In the genomic region with DNA sequence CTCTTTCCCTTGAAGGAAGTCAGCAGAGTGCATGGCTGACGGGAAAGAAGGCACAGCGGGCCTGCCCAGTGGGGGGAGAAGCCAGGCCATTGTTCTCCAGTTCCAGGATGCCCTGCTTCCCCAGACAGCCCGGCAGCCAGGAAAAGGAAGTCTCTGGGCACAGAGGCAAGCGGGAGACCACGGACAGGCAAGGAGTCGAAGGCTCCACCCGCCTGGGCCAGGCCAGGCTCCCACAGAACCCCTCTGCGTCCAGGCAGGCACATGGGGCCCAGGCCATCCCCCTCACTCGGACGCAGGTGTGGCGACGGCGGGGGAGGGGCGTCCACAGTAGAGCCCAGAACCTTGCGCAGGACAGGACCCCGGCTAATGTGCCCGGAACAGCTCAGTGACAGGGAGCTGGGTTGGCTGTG, we compare ENCODE assay signal across 1 cellular context.
TF ChIP-seq lines count a peak whose summit lies in the region.

No MANE protein-coding gene starts in this region.

TF ChIP-seq in SK-N-SH, 30 proteins besides CTCF, POLR2A, EP300 and RAD21 (continued from another document):
- TF ChIP-seq, protein P1, sequence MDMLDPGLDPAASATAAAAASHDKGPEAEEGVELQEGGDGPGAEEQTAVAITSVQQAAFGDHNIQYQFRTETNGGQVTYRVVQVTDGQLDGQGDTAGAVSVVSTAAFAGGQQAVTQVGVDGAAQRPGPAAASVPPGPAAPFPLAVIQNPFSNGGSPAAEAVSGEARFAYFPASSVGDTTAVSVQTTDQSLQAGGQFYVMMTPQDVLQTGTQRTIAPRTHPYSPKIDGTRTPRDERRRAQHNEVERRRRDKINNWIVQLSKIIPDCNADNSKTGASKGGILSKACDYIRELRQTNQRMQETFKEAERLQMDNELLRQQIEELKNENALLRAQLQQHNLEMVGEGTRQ (IDR thresholded peaks at IDR 0.05; ENCODE audit: borderline replicate concordance, low read depth, low read length): no peak
- TF ChIP-seq GATA2 (CRISPR knock-in tag; IDR thresholded peaks at IDR 0.05) (no peak), FOSL2 (IDR thresholded peaks at IDR 0.05; ENCODE audit: borderline replicate concordance, low read depth) (no peak), SIN3A (IDR thresholded peaks at IDR 0.05; ENCODE audit: borderline replicate concordance, low read depth, low read length) (no peak)
